In the genomic region with DNA sequence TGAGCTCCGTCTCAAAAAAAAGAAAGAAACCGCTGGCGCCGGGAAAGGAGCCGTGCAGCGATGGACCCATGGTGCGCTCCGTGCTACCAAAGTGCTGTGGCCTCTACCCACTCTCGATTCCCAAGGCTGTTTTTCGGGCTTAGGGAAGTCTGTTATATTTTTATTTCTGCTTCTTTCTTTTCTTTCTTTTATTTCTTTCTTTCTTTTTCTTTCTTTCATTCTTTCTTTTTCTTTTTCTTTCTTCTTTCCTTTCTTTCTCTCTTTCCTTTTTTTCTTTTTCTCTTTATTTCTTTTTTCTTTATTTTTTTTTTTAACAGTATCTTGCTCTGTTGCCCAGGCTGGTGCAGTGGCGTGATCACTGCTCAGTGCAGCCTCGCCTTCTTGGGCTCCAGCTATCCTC, we compare ENCODE assay signal across 11 cellular contexts.
DNase-seq lines count a peak whose midpoint lies in the region; ATAC-seq, FAIRE-seq and TF ChIP-seq lines count a peak whose summit lies in the region.
"Had no signal": no experiment of that assay in that cellular context is flagged by ENCODE, and none has a peak within 500 bp of the region (broad histone marks: within the 10 kb centered on the region; RNA-seq: fewer than 3 reads in every experiment).

No MANE protein-coding gene starts in this region.

- peak overlapping the region; percentile 96 for H3K9ac ChIP-seq in mesenchymal stem cell (ENCODE audit: low read length)

- WGBS in mesenchymal stem cell: 98% methylated on average over 11 of the region's 12 CpGs

- TF ChIP-seq POLR2A in GM12891 (IDR thresholded peaks at IDR 0.05; ENCODE audit: low read depth, low read length): no peak

- H3K4me1 ChIP-seq in A673 (ENCODE audit: insufficient read depth, low read length, poor library complexity, severe bottlenecking) (peaks cover 17% of the 10 kb centered on the region), mesenchymal stem cell (ENCODE audit: control insufficient read depth, insufficient read depth, low read depth, low read length) (peaks cover 2% of the 10 kb centered on the region)
- H3K4me1 ChIP-seq in CD8-positive, alpha-beta memory T cell (ENCODE audit: insufficient read depth, low read length): peaks cover 27% of the 10 kb centered on the region

- no peak overlapping the region for H2BK12ac ChIP-seq in mesenchymal stem cell (ENCODE audit: low read length in 2 of 2)

- no peak overlapping the region for H3K4me2 ChIP-seq in mesenchymal stem cell (ENCODE audit: low read length, poor library complexity, severe bottlenecking)

- H3K9me3 Mint-ChIP-seq in CD8-positive, alpha-beta memory T cell: peaks cover 7 to 27% (median 10%) of the 10 kb centered on the region in 5 donors
- H3K9me3 Mint-ChIP-seq in activated naive CD8-positive, alpha-beta T cell (ENCODE audit: low read depth): no peaks in the 10 kb centered on the region

- no peak overlapping the region for H3K4ac ChIP-seq in mesenchymal stem cell (ENCODE audit: low read depth in 1 of 2, low read length in 2 of 2)

- peak overlapping the region; percentile 91 to 98 (median 95) for H3K4me3 Mint-ChIP-seq in CD8-positive, alpha-beta memory T cell
- H3K4me3 Mint-ChIP-seq in activated naive CD8-positive, alpha-beta T cell: peak overlapping the region; percentile 95

- H2BK15ac ChIP-seq in mesenchymal stem cell (ENCODE audit: low read depth, poor library complexity, severe bottlenecking): no peak overlapping the region

- H3K4me1 Mint-ChIP-seq in CD8-positive, alpha-beta memory T cell: peaks cover 29 to 49% (median 39%) of the 10 kb centered on the region in 3 donors
- H3K4me1 Mint-ChIP-seq in activated naive CD8-positive, alpha-beta T cell (ENCODE audit: low read depth): peaks cover 23% of the 10 kb centered on the region

- no peak overlapping the region for H4K91ac ChIP-seq in mesenchymal stem cell (ENCODE audit: low read length)

- no peaks in the 10 kb centered on the region for H3K36me3 ChIP-seq in A673 (ENCODE audit: insufficient read depth, low read length, poor library complexity, severe bottlenecking)
- no peaks in the 10 kb centered on the region for H3K36me3 ChIP-seq in CD8-positive, alpha-beta memory T cell (ENCODE audit: insufficient read depth, low read length)
- H3K36me3 ChIP-seq in mesenchymal stem cell (ENCODE audit: control insufficient read depth in 1 of 2, insufficient read depth in 2 of 2, low read depth in 1 of 2, low read length in 2 of 2): peaks cover 0 to 17% of the 10 kb centered on the region in 2 experiments

- no peak overlapping the region for H3K18ac ChIP-seq in mesenchymal stem cell (ENCODE audit: low read depth in 1 of 2, low read length in 2 of 2)

- peaks cover 4 to 24% (median 10%) of the 10 kb centered on the region in 3 donors for H3K36me3 Mint-ChIP-seq in CD8-positive, alpha-beta memory T cell
- peaks cover 2% of the 10 kb centered on the region for H3K36me3 Mint-ChIP-seq in activated naive CD8-positive, alpha-beta T cell

- no peak for TF ChIP-seq CTCF in A673 (conservative IDR thresholded peaks at IDR 0.05; ENCODE audit: low read depth, low read length)

- peaks cover 24% of the 10 kb centered on the region for H3K9me3 ChIP-seq in A673 (ENCODE audit: low read depth, low read length, poor library complexity, severe bottlenecking)
- no peaks in the 10 kb centered on the region for H3K9me3 ChIP-seq in CD8-positive, alpha-beta memory T cell (ENCODE audit: low read length)
- H3K9me3 ChIP-seq in mesenchymal stem cell (ENCODE audit: control insufficient read depth, low read length): no peaks in the 10 kb centered on the region

- H3K27me3 Mint-ChIP-seq in CD8-positive, alpha-beta memory T cell: peaks cover 0 to 15% of the 10 kb centered on the region in 2 donors
- H3K27me3 Mint-ChIP-seq in activated naive CD8-positive, alpha-beta T cell: no peaks in the 10 kb centered on the region

- no peak overlapping the region for H3K14ac ChIP-seq in mesenchymal stem cell (ENCODE audit: low read length in 2 of 2)

- DNase-seq in A673 (ENCODE audit: low spot score) (no peak), mesenchymal stem cell (no peak), A172 (ENCODE audit: low spot score) (no peak), anterior cingulate cortex (lab: John Stamatoyannopoulos, UW) (no peak), GM12891 (ENCODE audit: insufficient read length, low spot score) (no peak)
- DNase-seq in CD8-positive, alpha-beta memory T cell: no peak
- DNase-seq: cortex of kidney had no signal

- H3K23ac ChIP-seq in mesenchymal stem cell (ENCODE audit: low read length in 2 of 2): no peak overlapping the region

- ATAC-seq in GM19324 (IDR thresholded peaks at IDR 0.05; ENCODE audit: low FRiP score, unreplicated experiment): no peak

- peak overlapping the region; percentile 49 for H3K4me3 ChIP-seq in A673 (ENCODE audit: low read depth, low read length, poor library complexity, severe bottlenecking)
- H3K4me3 ChIP-seq in CD8-positive, alpha-beta memory T cell (ENCODE audit: low read length): peak overlapping the region; percentile 97
- H3K4me3 ChIP-seq in mesenchymal stem cell (ENCODE audit: insufficient read depth in 1 of 2, low read depth in 1 of 2, low read length in 2 of 2): peak overlapping the region in 1 of 2 experiments; percentile 87

- H3K79me1 ChIP-seq in mesenchymal stem cell (replicated peaks; ENCODE audit: low read length, poor library complexity, severe bottlenecking): no peaks in the 10 kb centered on the region

- CTCF ChIA-PET in A673 (lab: Charles Lee): interaction anchor here (0.6 kb wide), 1 partner anchor 43 kb away, joined by 3 read pairs; no protein-coding TSS in a partner anchor
- CTCF ChIA-PET in CD8-positive, alpha-beta memory T cell (lab: Charles Lee): interaction anchor here (1.5 to 9.1 kb wide), 5 partner anchors 38 to 89 kb away, joined by 4 to 113 read pairs (median 37); no protein-coding TSS in a partner anchor

- H3K27ac ChIP-seq in A673 (ENCODE audit: low read depth, low read length, poor library complexity, severe bottlenecking): peak overlapping the region; percentile 96
- H3K27ac ChIP-seq in CD8-positive, alpha-beta memory T cell (ENCODE audit: low read depth, low read length): peak overlapping the region; percentile 98
- H3K27ac ChIP-seq in mesenchymal stem cell (ENCODE audit: low read length, poor library complexity, severe bottlenecking): no peak overlapping the region

- peak overlapping the region; percentile 97 to 100 (median 100) for H3K27ac Mint-ChIP-seq in CD8-positive, alpha-beta memory T cell
- peak overlapping the region; percentile 98 for H3K27ac Mint-ChIP-seq in activated naive CD8-positive, alpha-beta T cell

- no peak for FAIRE-seq in GM12891 (lab: Jason Lieb, UNC)
- FAIRE-seq: GM19239, small intestine had no signal

- H2BK120ac ChIP-seq in mesenchymal stem cell (ENCODE audit: low read depth, low read length): no peak overlapping the region

- no peak overlapping the region for H2BK5ac ChIP-seq in mesenchymal stem cell (ENCODE audit: low read depth, low read length, poor library complexity, severe bottlenecking)

- POLR2A ChIA-PET in A673 (lab: Charles Lee; ENCODE audit: low non-redundant PET): interaction anchor here (0.6 kb wide), 1 partner anchor 1159 kb away, joined by 6 read pairs; no protein-coding TSS in a partner anchor
- POLR2A ChIA-PET in CD8-positive, alpha-beta memory T cell (lab: Charles Lee): interaction anchor here (0.9 to 7.7 kb wide), 7 partner anchors 14 to 112 kb away, joined by 3 to 274 read pairs (median 57); a partner anchor contains a TSS

- no peak overlapping the region for H2AK5ac ChIP-seq in mesenchymal stem cell (ENCODE audit: low read length, severe bottlenecking)

- H3K27me3 ChIP-seq in A673 (replicated peaks; ENCODE audit: insufficient read depth, low read depth, low read length, poor library complexity): no peaks in the 10 kb centered on the region
- H3K27me3 ChIP-seq in CD8-positive, alpha-beta memory T cell (ENCODE audit: insufficient read depth, low read length, poor library complexity, severe bottlenecking): no peaks in the 10 kb centered on the region
- no peaks in the 10 kb centered on the region for H3K27me3 ChIP-seq in mesenchymal stem cell (ENCODE audit: control insufficient read depth in 1 of 2, insufficient read depth in 1 of 2, low read length in 2 of 2)

- no TSS peak for BruUV-seq in A673 (replicated peaks; lab: Mats Ljungman, UMichigan)

- intact Hi-C loops in A673 (cut with micrococcal nuclease; ENCODE audit: unreplicated experiment): loop anchor here (5.0 kb wide), 2 partner anchors 55 to 170 kb away; a partner anchor contains a TSS

- H4K8ac ChIP-seq in mesenchymal stem cell (ENCODE audit: low read length): no peak overlapping the region

- H2AFZ ChIP-seq in mesenchymal stem cell (ENCODE audit: low read depth, low read length): no peak overlapping the region

TF ChIP-seq in GM12891, 5 proteins besides CTCF, POLR2A, EP300 and RAD21:
- TF ChIP-seq SPI1 (IDR thresholded peaks at IDR 0.05; ENCODE audit: low read depth, low read length) (no peak), TAF1 (IDR thresholded peaks at IDR 0.05; ENCODE audit: low read depth, low read length) (no peak), POLR2AphosphoS5 (IDR thresholded peaks at IDR 0.05; ENCODE audit: low read depth, low read length) (no peak), POU2F2 (IDR thresholded peaks at IDR 0.05; ENCODE audit: low read depth, low read length) (no peak), PAX5 (IDR thresholded peaks at IDR 0.05; ENCODE audit: insufficient read depth, low read length, severe bottlenecking) (no peak)
